ENCODE assay signal across 24 cellular contexts in the genomic region with DNA sequence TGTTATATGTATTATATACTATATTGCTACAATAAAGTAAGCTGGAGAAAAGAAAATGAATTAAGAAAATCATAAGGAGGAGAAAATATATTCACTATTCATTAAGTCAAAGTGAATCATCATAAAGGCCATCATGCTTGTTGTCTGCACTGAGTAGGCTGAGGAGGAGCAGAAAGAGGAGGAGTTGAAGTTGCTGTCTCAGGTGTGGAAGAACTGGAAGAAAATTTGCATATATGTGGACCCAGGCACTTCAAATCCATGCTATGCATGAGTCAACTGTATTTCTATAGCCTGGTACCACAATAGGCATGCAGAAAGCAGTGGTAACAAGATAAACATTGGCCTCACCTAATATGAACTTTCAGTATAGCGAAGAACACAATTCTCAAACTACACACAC.
"Had no signal": no experiment of that assay in that cellular context is flagged by ENCODE, and none has a peak within 500 bp of the region (broad histone marks: within the 10 kb centered on the region; RNA-seq: fewer than 3 reads in every experiment).

No MANE protein-coding gene starts in this region.

- H3K4me3 ChIP-seq: neural progenitor cell, ovary, psoas muscle, right lobe of liver, sigmoid colon, suprapubic skin, testis, tibial artery, transverse colon, upper lobe of right lung, uterus had no signal

- DNase-seq: natural killer cell; occipital lobe; ovary; posterior cingulate gyrus; psoas muscle; right cardiac atrium; right lobe of liver; sigmoid colon; small intestine; stimulated activated CD4-positive, alpha-beta T cell treated with anti-CD3 and anti-CD28 coated beads, Interleukin-1b, Interleukin-23, amount 100 ng/mL, for 48 hours; stimulated activated CD4-positive, alpha-beta T cell treated with anti-CD3 and anti-CD28 coated beads, Interleukin-4, amount 100 ng/mL, for 1 hour; stimulated activated CD4-positive, alpha-beta T cell treated with anti-CD3 and anti-CD28 coated beads, Interleukin-4, amount 100 ng/mL, for 4 hours; stimulated activated CD8-positive, alpha-beta memory T cell treated with anti-CD3 and anti-CD28 coated beads, Interleukin-4, amount 100 ng/mL, for 48 hours; stimulated activated naive CD4-positive, alpha-beta T cell; stimulated activated naive CD8-positive, alpha-beta T cell treated with anti-CD3 and anti-CD28 coated beads, Interleukin-15, amount 100 ng/mL, for 72 hours; stimulated activated naive CD8-positive, alpha-beta T cell treated with anti-CD3 and anti-CD28 coated beads, Interleukin-15, Interleukin-2, amounts not matched to agents 100 U/mL and 50 U/mL, for 24 hours; substantia nigra; testis; tibial artery; transverse colon; upper lobe of right lung; uterus had no signal
